ENCODE assay signal across 22 cellular contexts in the genomic region with DNA sequence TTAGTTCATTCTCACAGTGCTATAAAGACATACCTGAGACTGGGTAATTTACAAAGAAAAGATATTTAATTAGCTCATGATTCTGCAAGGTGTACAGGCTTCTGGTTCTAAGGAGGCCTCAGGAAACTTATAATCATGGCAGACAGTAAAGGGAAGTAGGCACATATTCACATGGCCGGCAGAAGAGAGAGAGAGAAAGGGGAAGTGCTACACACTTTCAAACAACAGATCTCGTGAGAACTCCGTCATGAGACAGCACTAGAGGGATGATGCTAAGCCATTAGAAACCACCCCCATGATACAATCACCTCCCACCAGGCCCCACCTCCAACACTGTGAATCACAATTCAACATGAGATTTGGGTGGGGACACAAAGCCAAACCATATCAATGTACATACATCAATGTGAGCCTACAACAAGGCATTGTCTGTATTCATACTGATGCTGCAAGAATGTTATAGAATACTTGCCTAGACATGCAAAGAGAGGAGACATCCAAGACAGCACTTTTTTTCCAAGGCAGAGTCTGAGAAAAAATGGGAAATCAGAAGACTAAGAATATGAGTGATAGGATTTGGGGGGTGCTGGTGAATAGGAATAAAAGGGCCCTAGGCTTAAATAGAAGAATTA.
"Had no signal": no experiment of that assay in that cellular context is flagged by ENCODE, and none has a peak within 500 bp of the region (broad histone marks: within the 10 kb centered on the region; RNA-seq: fewer than 3 reads in every experiment).

No MANE protein-coding gene starts in this region.

- H3K4me1 ChIP-seq: esophagus muscularis mucosa, gastrocnemius medialis, left ventricle myocardium inferior, sigmoid colon had no signal

- DNase-seq: activated T-cell treated with anti-CD3 and anti-CD28 coated beads, Interleukin-2, amount 50 U/mL, for 1 hour; aorta; caudate nucleus; effector CD4-positive, alpha-beta T cell; gastrocnemius medialis; hypothalamus; left ventricle myocardium inferior; midbrain; retina; sigmoid colon; stimulated activated CD4-positive, alpha-beta T cell treated with anti-CD3 and anti-CD28 coated beads, Interleukin-2, amount 100 ng/mL, for 48 hours; stimulated activated naive CD4-positive, alpha-beta T cell had no signal

- H3K27me3 Mint-ChIP-seq: type B pancreatic cell had no signal

- H3K4me2 ChIP-seq: smooth muscle cell had no signal

- H3K4me3 Mint-ChIP-seq: brain; dendritic cell treated with granulocyte-macrophage colony-stimulating factor and Interleukin-4, amounts not matched to agents 40 ng/mL and 50 ng/mL, for 4 days; natural killer cell treated with Interleukin-12 subunit alpha and Interleukin-12 subunit beta and Interleukin-15 and Interleukin-18, amount 100 ng/mL, for 72 hours; type B pancreatic cell; WTC11 had no signal

- H3K36me3 Mint-ChIP-seq: brain, type B pancreatic cell had no signal

- H3K27me3 ChIP-seq: esophagus muscularis mucosa, gastrocnemius medialis, sigmoid colon had no signal

- H3K4me1 Mint-ChIP-seq: brain, WTC11 had no signal

- H3K27ac Mint-ChIP-seq: activated naive CD4-positive, alpha-beta T cell treated with anti-CD3 and anti-CD28 coated beads, Interleukin-2, amount 50 U/mL, for 72 hours; brain; dendritic cell treated with granulocyte-macrophage colony-stimulating factor and Interleukin-4, amounts not matched to agents 40 ng/mL and 50 ng/mL, for 4 days; natural killer cell treated with Interleukin-12 subunit alpha and Interleukin-12 subunit beta and Interleukin-15 and Interleukin-18, amount 100 ng/mL, for 72 hours; progenitor cell of endocrine pancreas; type B pancreatic cell; WTC11 had no signal

- H3K4me3 ChIP-seq: esophagus muscularis mucosa, gastrocnemius medialis, left ventricle myocardium inferior, sigmoid colon, smooth muscle cell, thoracic aorta had no signal

- H3K27ac ChIP-seq: esophagus muscularis mucosa, gastrocnemius medialis, left ventricle myocardium inferior, sigmoid colon, thoracic aorta had no signal

- H3K36me3 ChIP-seq: esophagus muscularis mucosa, gastrocnemius medialis, left ventricle myocardium inferior, sigmoid colon, thoracic aorta had no signal

- ATAC-seq: activated naive CD4-positive, alpha-beta T cell treated with anti-CD3 and anti-CD28 coated beads, Interleukin-2, amount 50 U/mL, for 72 hours; gastrocnemius medialis; natural killer cell treated with Interleukin-12 subunit alpha and Interleukin-12 subunit beta and Interleukin-15 and Interleukin-18, amount 100 ng/mL, for 72 hours; WTC11 had no signal
